Comparison of ENCODE assay signal across 9 cellular contexts in the genomic region with DNA sequence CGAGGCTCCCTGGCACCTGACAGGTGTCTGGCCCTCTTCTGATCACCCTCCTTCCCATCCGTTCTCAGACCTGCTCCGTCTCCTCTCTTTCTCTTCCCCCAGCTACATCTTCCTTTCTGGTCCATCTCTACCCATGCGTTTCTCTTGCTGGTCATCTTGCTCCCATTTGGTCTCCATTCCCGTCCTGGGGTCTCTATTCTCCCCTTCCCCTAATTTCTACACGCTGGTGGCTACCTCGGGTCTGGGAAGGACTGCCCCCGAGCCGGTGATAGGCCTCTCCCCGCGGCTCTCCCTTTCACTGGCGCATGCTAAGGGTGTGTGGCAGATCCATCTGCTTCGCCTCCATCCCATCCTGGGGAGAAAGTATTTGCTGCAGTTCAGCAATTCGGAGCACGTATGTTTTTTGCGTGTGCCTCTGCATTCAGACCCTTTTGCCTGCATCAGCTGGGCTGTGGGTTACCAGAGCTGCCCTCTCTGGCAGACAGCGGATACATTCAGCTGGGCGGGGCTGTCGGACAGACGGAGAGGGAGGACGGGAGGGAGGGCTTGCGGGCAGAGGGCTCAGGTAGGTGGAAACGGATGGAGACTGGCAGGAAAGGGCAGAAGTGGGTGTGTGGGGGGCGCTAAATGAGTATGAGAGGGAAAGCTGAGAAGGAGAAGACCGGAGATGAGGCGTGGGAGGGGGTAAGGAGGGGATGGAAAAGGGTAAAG. TPM values are rescaled to one million over a fixed set of nuclear protein-coding genes. Genes with fewer than 3 reads are reported as not detected.
DNase-seq lines count a peak whose midpoint lies in the region; ATAC-seq, FAIRE-seq and TF ChIP-seq lines count a peak whose summit lies in the region.
"Had no signal": no experiment of that assay in that cellular context is flagged by ENCODE, and none has a peak within 500 bp of the region (broad histone marks: within the 10 kb centered on the region; RNA-seq: fewer than 3 reads in every experiment).

No MANE protein-coding gene starts in this region.

- TF ChIP-seq CTCF in K562 (IDR thresholded peaks at IDR 0.05 in 2 of 3, conservative IDR thresholded peaks at IDR 0.05 in 1 of 3; ENCODE audit: insufficient read depth in 2 of 3, low read depth in 1 of 3, low read length in 3 of 3) (no peak), sigmoid colon (IDR thresholded peaks at IDR 0.05) (no peak)

- H3K36me3 Mint-ChIP-seq in T-helper 17 cell (ENCODE audit: low read depth): peaks cover 6% of the 10 kb centered on the region

- in situ Hi-C loops in K562 (cut with MboI): no loop called here

- no peaks in the 10 kb centered on the region for H3K9me3 ChIP-seq in T-helper 17 cell (ENCODE audit: control insufficient read depth, low read length, poor library complexity, severe bottlenecking)
- no peaks in the 10 kb centered on the region for H3K9me3 ChIP-seq in K562 (replicated peaks; ENCODE audit: control insufficient read depth, insufficient read depth, low read depth, low read length)
- no peaks in the 10 kb centered on the region for H3K9me3 ChIP-seq in sigmoid colon

- H3K27ac ChIP-seq in K562 (ENCODE audit: extremely low read depth, low read depth, low read length) (no peak overlapping the region), sigmoid colon (peak overlapping the region; percentile 59 to 79 (median 72))

- peaks cover 36% of the 10 kb centered on the region for H3K4me1 Mint-ChIP-seq in T-helper 17 cell

- DNase-seq in GM12891 (ENCODE audit: insufficient read length, low spot score) (peak; percentile 51), HPDE6-E6E7 (ENCODE audit: extremely low spot score) (peak; percentile 62), T-helper 17 cell (peak in 2 of 3 donors; percentile 28 to 36), K562 (ENCODE audit: extremely low read depth in 1 of 4, low spot score in 3 of 4) (peak; percentile 32 to 56 (median 36)), sigmoid colon (no peak), mesenteric fat pad (ENCODE audit: low spot score) (no peak)

- FAIRE-seq in GM12891 (lab: Jason Lieb, UNC): peak; percentile 93
- FAIRE-seq in K562 (lab: Jason Lieb, UNC): peak; percentile 59
- FAIRE-seq: endometrium had no signal

- H3K4me1 ChIP-seq in K562 (replicated peaks in 1 of 2; ENCODE audit: control insufficient read depth in 2 of 2, insufficient read depth in 2 of 2, low read length in 2 of 2) (peaks cover 23 to 44% of the 10 kb centered on the region in 2 experiments), sigmoid colon (peaks cover 0 to 21% (median 18%) of the 10 kb centered on the region in 4 donors)

- H3K9me1 ChIP-seq in K562 (ENCODE audit: control insufficient read depth, insufficient read depth, low read length): no peaks in the 10 kb centered on the region

- no peak for TF ChIP-seq POLR2A in GM12891 (IDR thresholded peaks at IDR 0.05; ENCODE audit: low read depth, low read length)
- no peak for TF ChIP-seq POLR2A in K562 (conservative IDR thresholded peaks at IDR 0.05)
- TF ChIP-seq POLR2A in sigmoid colon (IDR thresholded peaks at IDR 0.05): no peak

- H2AFZ ChIP-seq in K562 (ENCODE audit: low read depth, low read length): peak overlapping the region; percentile 34; the same call in 1 of the 2 replicates

- peak overlapping the region; percentile 68 to 91; a peak in 3 of 4 replicates for H3K9ac ChIP-seq in K562 (ENCODE audit: insufficient read depth in 1 of 2, low read depth in 2 of 2, low read length in 2 of 2)

- H3K36me3 ChIP-seq in K562 (ENCODE audit: control insufficient read depth, insufficient read depth, low read length) (peaks cover 23% of the 10 kb centered on the region; the same call in 2 of the 3 replicates), sigmoid colon (peaks cover 0 to 5% (median 0%) of the 10 kb centered on the region in 4 donors)

- POLR2A ChIA-PET in K562 (lab: Yijun Ruan, JAX): interaction anchor here (0.7 to 1.0 kb wide), 2 partner anchors 15 to 193 kb away, joined by 3 read pairs; no protein-coding TSS in a partner anchor

- no TSS peak for BruUV-seq in K562 (replicated peaks; lab: Mats Ljungman, UMichigan)

- intact Hi-C loops in K562 (cut with micrococcal nuclease): no loop called here
- intact Hi-C loops in sigmoid colon (cut with DNase I): loop anchor here (5.0 kb wide), 1 partner anchor 56 kb away; a partner anchor contains a TSS

- H3K4me3 ChIP-seq in K562 (peak overlapping the region; percentile 61), iPS-11a (ENCODE audit: low read depth, low read length) (peak overlapping the region; percentile 82), sigmoid colon (peak overlapping the region; percentile 39 to 67 (median 58))

- 5% methylated on average over 17 of the region's 26 CpGs for WGBS in K562 (ENCODE audit: insufficient coverage, low coverage, missing lambda C conversion rate)
- 2 to 3% methylated on average over 26 of the region's 26 CpGs for WGBS in sigmoid colon, 2 donors

- no peaks in the 10 kb centered on the region for H3K27me3 Mint-ChIP-seq in T-helper 17 cell

- CTCF ChIA-PET in K562 (lab: Yijun Ruan, JAX; ENCODE audit: low intra/inter-chr PET ratio): no interaction called here

- H3K4me2 ChIP-seq in K562 (ENCODE audit: insufficient read depth, low read length): peak overlapping the region; percentile 88

- peaks cover 35% of the 10 kb centered on the region for H3K79me2 ChIP-seq in K562 (ENCODE audit: control insufficient read depth, insufficient read depth, low read length)

- TF ChIP-seq RAD21 in K562 (CRISPR knock-in tag; conservative IDR thresholded peaks at IDR 0.05 in 1 of 2, IDR thresholded peaks at IDR 0.05 in 1 of 2): no peak

- H3K4me3 Mint-ChIP-seq in T-helper 17 cell: peak overlapping the region; percentile 98

- H3K27me3 ChIP-seq in K562 (ENCODE audit: control insufficient read depth in 2 of 2, insufficient read depth in 2 of 2, low read length in 2 of 2) (no peaks in the 10 kb centered on the region), sigmoid colon (no peaks in the 10 kb centered on the region)

- ATAC-seq in T-helper 17 cell (peak; percentile 26), K562 (peak; percentile 30; the same call in 2 of the 3 replicates), HG02840 (IDR thresholded peaks at IDR 0.05; ENCODE audit: low FRiP score, unreplicated experiment) (no peak)

- TF ChIP-seq EP300 in K562 (IDR thresholded peaks at IDR 0.05; ENCODE audit: low read length) (no peak), sigmoid colon (IDR thresholded peaks at IDR 0.05) (no peak)

- 0 out of 2 replicates have a peak, but pooled peaks cover 2% of the 10 kb centered on the region for H4K20me1 ChIP-seq in K562 (replicated peaks; ENCODE audit: control insufficient read depth, insufficient read depth, low read length)

- H3K27ac Mint-ChIP-seq in T-helper 17 cell: peak overlapping the region; percentile 97

RNA-seq across cellular contexts. Expression of a gene that starts 0.8 kb away (rescaled TPM):
- 20.2 TPM for polyA plus RNA-seq in GM12891 (2012; ENCODE audit: low read depth, missing spikeins)
- total RNA-seq in T-helper 17 cell (10 to 100 TPM; 45.8 to 62.6 TPM), K562 (2014; rRNA removed) (7.8 and 11.0 TPM in 2 replicates), K562 (2014; rRNA removed; fragmentation: Illumina TruSeq; extraction: Trizol) (6.2 and 6.8 TPM in 2 replicates), K562 (2015; rRNA removed; fragmentation: Illumina TruSeq; extraction: Trizol) (4.3 and 5.5 TPM in 2 replicates), K562 (2021) (14.7 and 18.5 TPM in 2 replicates), sigmoid colon (10 to 100 TPM; 11.5 to 41.5 (median 19.3) TPM), mesenteric fat pad (15.4 TPM)
- 71.8 and 159 TPM in 2 replicates for total RNA-seq in K562 (2011; cell fraction: chromatin; rRNA removed; ENCODE audit: low replicate concordance)
- total RNA-seq in K562 (2011; cell fraction: nucleolus; rRNA removed): 102 and 111 TPM in 2 replicates
- 67.6 and 87.0 TPM in 2 replicates for total RNA-seq in K562 (2011; cell fraction: nucleoplasm; rRNA removed)
- polyA plus RNA-seq in K562 (2011; rRNA removed) (23.2 and 27.0 TPM in 2 replicates), K562 (2014; fragmentation: Illumina TruSeq; extraction: Trizol) (11.9 and 14.3 TPM in 2 replicates), K562 (2014; fragmentation: Nextera tagmentation; extraction: Ambion mirVana) (under 1 TPM; 0.08 to 0.10 TPM), K562 (2014; rRNA removed) (11.2 and 17.6 TPM in 2 replicates), sigmoid colon (10 to 100 TPM in 1 of 3 donors, 1 to 10 TPM in 2; 3.7 to 25.9 (median 6.0) TPM)
- polyA plus RNA-seq in K562 (2011; cell fraction: cytosol; rRNA removed): 27.9 and 42.2 TPM in 2 replicates
- 68.7 and 118 TPM in 2 replicates for polyA plus RNA-seq in K562 (2011; cell fraction: nucleus; rRNA removed)
- polyA plus RNA-seq in K562 (2012): 13.5 and 15.5 TPM in 2 replicates
- 26.5 and 29.5 TPM in 2 replicates for polyA minus RNA-seq in K562 (2011; rRNA and poly(A)+ RNA removed)
- polyA minus RNA-seq in K562 (2011; cell fraction: cytosol; rRNA and poly(A)+ RNA removed): 31.0 and 36.0 TPM in 2 replicates
- polyA minus RNA-seq in K562 (2011; cell fraction: nucleus; rRNA and poly(A)+ RNA removed): 29.4 TPM in 2 replicates

RNA-seq across cellular contexts. Expression of a gene that starts 2.3 kb away (rescaled TPM):
- 3.7 TPM for polyA plus RNA-seq in GM12891 (2012; ENCODE audit: low read depth, missing spikeins)
- total RNA-seq in T-helper 17 cell: not detected
- total RNA-seq in K562 (2011; cell fraction: chromatin; rRNA removed; ENCODE audit: low replicate concordance): 9.0 and 19.8 TPM in 2 replicates
- total RNA-seq in K562 (2011; cell fraction: nucleolus; rRNA removed): 11.1 and 12.5 TPM in 2 replicates
- 7.3 and 12.5 TPM in 2 replicates for total RNA-seq in K562 (2011; cell fraction: nucleoplasm; rRNA removed)
- 8.6 and 10.6 TPM in 2 replicates for total RNA-seq in K562 (2014; rRNA removed)
- 8.1 and 11.4 TPM in 2 replicates for total RNA-seq in K562 (2014; rRNA removed; fragmentation: Illumina TruSeq; extraction: Trizol)
- 10.5 and 10.9 TPM in 2 replicates for total RNA-seq in K562 (2015; rRNA removed; fragmentation: Illumina TruSeq; extraction: Trizol)
- 11.1 and 15.7 TPM in 2 replicates for total RNA-seq in K562 (2021)
- 9.1 and 12.0 TPM in 2 replicates for polyA plus RNA-seq in K562 (2011; rRNA removed)
- 12.2 and 14.5 TPM in 2 replicates for polyA plus RNA-seq in K562 (2011; cell fraction: cytosol; rRNA removed)
- polyA plus RNA-seq in K562 (2011; cell fraction: nucleus; rRNA removed): 19.6 and 20.2 TPM in 2 replicates
- polyA plus RNA-seq in K562 (2012): 10.1 and 19.0 TPM in 2 replicates
- polyA plus RNA-seq in K562 (2014; fragmentation: Illumina TruSeq; extraction: Trizol): 18.7 and 22.1 TPM in 2 replicates
- polyA plus RNA-seq in K562 (2014; fragmentation: Nextera tagmentation; extraction: Ambion mirVana): 10 to 100 TPM; 12.1 to 22.5 TPM
- polyA plus RNA-seq in K562 (2014; rRNA removed): 12.2 and 12.5 TPM in 2 replicates
- 22.9 and 30.5 TPM in 2 replicates for polyA minus RNA-seq in K562 (2011; rRNA and poly(A)+ RNA removed)
- polyA minus RNA-seq in K562 (2011; cell fraction: cytosol; rRNA and poly(A)+ RNA removed): 6.6 and 10.7 TPM in 2 replicates
- 3.0 and 11.4 TPM in 2 replicates for polyA minus RNA-seq in K562 (2011; cell fraction: nucleus; rRNA and poly(A)+ RNA removed)
- under 1 TPM in 1 of 4 donors, not detected in 3; 0.71 TPM for total RNA-seq in sigmoid colon
- polyA plus RNA-seq in sigmoid colon: 10 to 100 TPM in 1 of 3 donors, 1 to 10 TPM in 2; 3.7 to 30.9 (median 4.2) TPM
- total RNA-seq in mesenteric fat pad: 1.1 TPM

RNA-seq across cellular contexts. Expression of a gene that starts 21.9 kb away (rescaled TPM):
- 6.6 TPM for polyA plus RNA-seq in GM12891 (2012; ENCODE audit: low read depth, missing spikeins)
- total RNA-seq in T-helper 17 cell: 10 to 100 TPM; 21.4 to 27.2 TPM
- total RNA-seq in K562 (2011; cell fraction: chromatin; rRNA removed; ENCODE audit: low replicate concordance): 21.5 and 28.9 TPM in 2 replicates
- total RNA-seq in K562 (2011; cell fraction: nucleolus; rRNA removed): 28.0 and 30.3 TPM in 2 replicates
- total RNA-seq in K562 (2011; cell fraction: nucleoplasm; rRNA removed): 31.4 and 33.9 TPM in 2 replicates
- total RNA-seq in K562 (2014; rRNA removed): 9.5 and 13.6 TPM in 2 replicates
- total RNA-seq in K562 (2014; rRNA removed; fragmentation: Illumina TruSeq; extraction: Trizol): 3.6 and 5.4 TPM in 2 replicates
- 7.6 and 8.0 TPM in 2 replicates for total RNA-seq in K562 (2015; rRNA removed; fragmentation: Illumina TruSeq; extraction: Trizol)
- total RNA-seq in K562 (2021): 6.9 and 9.1 TPM in 2 replicates
- 6.3 and 6.8 TPM in 2 replicates for polyA plus RNA-seq in K562 (2011; rRNA removed)
- polyA plus RNA-seq in K562 (2011; cell fraction: cytosol; rRNA removed): 7.0 and 15.3 TPM in 2 replicates
- 15.2 and 31.3 TPM in 2 replicates for polyA plus RNA-seq in K562 (2011; cell fraction: nucleus; rRNA removed)
- polyA plus RNA-seq in K562 (2012): 5.0 and 22.5 TPM in 2 replicates
- polyA plus RNA-seq in K562 (2014; fragmentation: Illumina TruSeq; extraction: Trizol): 7.3 and 8.8 TPM in 2 replicates
- polyA plus RNA-seq in K562 (2014; fragmentation: Nextera tagmentation; extraction: Ambion mirVana): 1 to 10 TPM; 1.4 to 1.9 TPM
- polyA plus RNA-seq in K562 (2014; rRNA removed): 10.7 and 13.7 TPM in 2 replicates
- 4.2 and 6.3 TPM in 2 replicates for polyA minus RNA-seq in K562 (2011; rRNA and poly(A)+ RNA removed)
- 6.9 and 12.2 TPM in 2 replicates for polyA minus RNA-seq in K562 (2011; cell fraction: cytosol; rRNA and poly(A)+ RNA removed)
- 13.3 and 14.9 TPM in 2 replicates for polyA minus RNA-seq in K562 (2011; cell fraction: nucleus; rRNA and poly(A)+ RNA removed)
- 10 to 100 TPM; 44.2 to 82.6 (median 65.3) TPM for total RNA-seq in sigmoid colon
- 10 to 100 TPM in 2 of 3 donors, 1 to 10 TPM in 1; 9.9 to 45.5 (median 12.0) TPM for polyA plus RNA-seq in sigmoid colon
- total RNA-seq in mesenteric fat pad: 68.8 TPM

RNA-seq across cellular contexts. Expression of a gene that starts 38.7 kb away (rescaled TPM):
- 3.8 TPM for polyA plus RNA-seq in GM12891 (2012; ENCODE audit: low read depth, missing spikeins)
- total RNA-seq in T-helper 17 cell: 1 to 10 TPM; 3.4 to 7.2 TPM
- 1.5 and 1.9 TPM in 2 replicates for total RNA-seq in K562 (2011; cell fraction: chromatin; rRNA removed; ENCODE audit: low replicate concordance)
- 0.50 and 0.66 TPM in 2 replicates for total RNA-seq in K562 (2011; cell fraction: nucleolus; rRNA removed)
- 0.37 and 1.8 TPM in 2 replicates for total RNA-seq in K562 (2011; cell fraction: nucleoplasm; rRNA removed)
- 0.16 and 1.0 TPM in 2 replicates for total RNA-seq in K562 (2014; rRNA removed)
- total RNA-seq in K562 (2014; rRNA removed; fragmentation: Illumina TruSeq; extraction: Trizol): 0.13 and 0.33 TPM in 2 replicates
- total RNA-seq in K562 (2015; rRNA removed; fragmentation: Illumina TruSeq; extraction: Trizol): 0.14 and 0.19 TPM in 2 replicates
- 0.96 and 1.0 TPM in 2 replicates for total RNA-seq in K562 (2021)
- 0.33 and 0.81 TPM in 2 replicates for polyA plus RNA-seq in K562 (2011; rRNA removed)
- 0.42 and 0.77 TPM in 2 replicates for polyA plus RNA-seq in K562 (2011; cell fraction: cytosol; rRNA removed)
- polyA plus RNA-seq in K562 (2011; cell fraction: nucleus; rRNA removed): 1.4 and 2.8 TPM in 2 replicates
- polyA plus RNA-seq in K562 (2012): 0.20 and 0.98 TPM in 2 replicates
- polyA plus RNA-seq in K562 (2014; fragmentation: Illumina TruSeq; extraction: Trizol): 0.33 and 0.36 TPM in 2 replicates
- under 1 TPM in 1 of 2 experiments, not detected in 1; 0.07 TPM for polyA plus RNA-seq in K562 (2014; fragmentation: Nextera tagmentation; extraction: Ambion mirVana)
- 0.11 and 0.53 TPM in 2 replicates for polyA plus RNA-seq in K562 (2014; rRNA removed)
- polyA minus RNA-seq in K562 (2011; rRNA and poly(A)+ RNA removed): 0.28 and 0.99 TPM in 2 replicates
- polyA minus RNA-seq in K562 (2011; cell fraction: cytosol; rRNA and poly(A)+ RNA removed): 1.5 TPM in 1 of 2 replicates, not detected in the other
- polyA minus RNA-seq in K562 (2011; cell fraction: nucleus; rRNA and poly(A)+ RNA removed): 0.40 and 0.67 TPM in 2 replicates
- total RNA-seq in sigmoid colon: 100 to 1,000 TPM; 328 to 493 (median 467) TPM
- polyA plus RNA-seq in sigmoid colon: 100 to 1,000 TPM in 1 of 3 donors, 10 to 100 TPM in 2; 23.8 to 257 (median 54.1) TPM
- total RNA-seq in mesenteric fat pad: 789 TPM

RNA-seq across cellular contexts. Expression of a gene that starts 58.5 kb away (rescaled TPM):
- polyA plus RNA-seq in GM12891 (2012; ENCODE audit: low read depth, missing spikeins): 19.7 TPM
- total RNA-seq in T-helper 17 cell: 10 to 100 TPM; 13.1 to 14.6 TPM
- 29.2 and 34.4 TPM in 2 replicates for total RNA-seq in K562 (2011; cell fraction: chromatin; rRNA removed; ENCODE audit: low replicate concordance)
- total RNA-seq in K562 (2011; cell fraction: nucleolus; rRNA removed): 26.8 and 27.6 TPM in 2 replicates
- 32.8 and 35.0 TPM in 2 replicates for total RNA-seq in K562 (2011; cell fraction: nucleoplasm; rRNA removed)
- total RNA-seq in K562 (2014; rRNA removed): 11.0 and 18.1 TPM in 2 replicates
- total RNA-seq in K562 (2014; rRNA removed; fragmentation: Illumina TruSeq; extraction: Trizol): 13.1 and 13.6 TPM in 2 replicates
- 12.9 and 14.0 TPM in 2 replicates for total RNA-seq in K562 (2015; rRNA removed; fragmentation: Illumina TruSeq; extraction: Trizol)
- total RNA-seq in K562 (2021): 25.0 and 26.1 TPM in 2 replicates
- 14.4 and 18.4 TPM in 2 replicates for polyA plus RNA-seq in K562 (2011; rRNA removed)
- 15.5 and 15.8 TPM in 2 replicates for polyA plus RNA-seq in K562 (2011; cell fraction: cytosol; rRNA removed)
- 32.5 and 35.7 TPM in 2 replicates for polyA plus RNA-seq in K562 (2011; cell fraction: nucleus; rRNA removed)
- 15.3 and 21.1 TPM in 2 replicates for polyA plus RNA-seq in K562 (2012)
- polyA plus RNA-seq in K562 (2014; fragmentation: Illumina TruSeq; extraction: Trizol): 16.6 and 20.2 TPM in 2 replicates
- 1 to 10 TPM; 1.4 to 1.5 TPM for polyA plus RNA-seq in K562 (2014; fragmentation: Nextera tagmentation; extraction: Ambion mirVana)
- 14.8 and 17.3 TPM in 2 replicates for polyA plus RNA-seq in K562 (2014; rRNA removed)
- 17.9 and 19.5 TPM in 2 replicates for polyA minus RNA-seq in K562 (2011; rRNA and poly(A)+ RNA removed)
- 10.4 and 10.5 TPM in 2 replicates for polyA minus RNA-seq in K562 (2011; cell fraction: cytosol; rRNA and poly(A)+ RNA removed)
- 17.1 and 20.1 TPM in 2 replicates for polyA minus RNA-seq in K562 (2011; cell fraction: nucleus; rRNA and poly(A)+ RNA removed)
- 10 to 100 TPM; 22.7 to 48.5 (median 35.3) TPM for total RNA-seq in sigmoid colon
- 10 to 100 TPM; 13.9 to 29.9 (median 27.0) TPM for polyA plus RNA-seq in sigmoid colon
- 56.5 TPM for total RNA-seq in mesenteric fat pad

Comparison
In these comparisons a context has a peak if more than half of its experiments do, and no peak if none do; other contexts are left out.
1. DNase-seq: peak in GM12891 (single experiment), HPDE6-E6E7 (single experiment), T-helper 17 cell (2 of 3) and K562 (4 of 4); none in sigmoid colon (single experiment) and mesenteric fat pad (single experiment).
2. Peak in every context shown above with its lines, with median percentiles within 50 percentile points of each other: H3K4me3 ChIP-seq.